9 cellular contexts compared by ENCODE assay signal in genomic region chr7:101000025-101000424, GRCh38. TPM values are rescaled to one million over a fixed set of nuclear protein-coding genes. Genes with fewer than 3 reads are reported as not detected.
"Had no signal": no experiment of that assay in that cellular context is flagged by ENCODE, and none has a peak within 500 bp of the region (broad histone marks: within the 10 kb centered on the region; RNA-seq: fewer than 3 reads in every experiment).

No MANE protein-coding gene starts in this region.

RNA-seq across cellular contexts. Expression of gene MUC17, which starts 19.9 kb away (rescaled TPM):
- total RNA-seq: LHCN-M2, MCF 10A, NCI-H460, OCI-LY7, PC-9, Right ventricle myocardium inferior, RPMI7951, SJCRH30, SK-MEL-5 had no signal

RNA-seq across cellular contexts. Expression of gene MUC12, which starts 30.7 kb away (rescaled TPM):
- total RNA-seq: MCF 10A, OCI-LY7, Right ventricle myocardium inferior, SK-MEL-5 had no signal

RNA-seq across cellular contexts. Expression of gene MUC3A, which starts 50.7 kb away (rescaled TPM):
- total RNA-seq: LHCN-M2, MCF 10A, NCI-H460, OCI-LY7, RPMI7951, SK-MEL-5 had no signal
